Comparison of ENCODE assay signal across 20 cellular contexts in genomic region chr2:196995757-196996314, GRCh38.
"Had no signal": no experiment of that assay in that cellular context is flagged by ENCODE, and none has a peak within 500 bp of the region (broad histone marks: within the 10 kb centered on the region; RNA-seq: fewer than 3 reads in every experiment).

No MANE protein-coding gene starts in this region.

- FAIRE-seq: RCC 7860 had no signal

- H3K4me3 Mint-ChIP-seq: activated CD8-positive, alpha-beta memory T cell treated with anti-CD3 and anti-CD28 coated beads, Interleukin-2, amount 10 ng/mL, durations not matched to agents 7 days and 5 days; activated naive CD8-positive, alpha-beta T cell treated with anti-CD3 and anti-CD28 coated beads, Interleukin-2, amount 10 ng/mL, durations not matched to agents 7 days and 5 days; T-cell had no signal

- H3K27me3 ChIP-seq: adrenal gland had no signal

- H3K27ac ChIP-seq: adrenal gland, VCaP had no signal

- H3K27ac Mint-ChIP-seq: T-cell had no signal

- H3K4me1 ChIP-seq: adrenal gland had no signal

- H3K27me3 Mint-ChIP-seq: activated CD8-positive, alpha-beta memory T cell treated with anti-CD3 and anti-CD28 coated beads, Interleukin-2, amount 10 ng/mL, durations not matched to agents 7 days and 5 days; activated naive CD8-positive, alpha-beta T cell treated with anti-CD3 and anti-CD28 coated beads, Interleukin-2, amount 10 ng/mL, durations not matched to agents 7 days and 5 days; T-cell had no signal

- H3K9me3 Mint-ChIP-seq: activated naive CD8-positive, alpha-beta T cell treated with anti-CD3 and anti-CD28 coated beads, Interleukin-2, amount 10 ng/mL, durations not matched to agents 7 days and 5 days; T-cell had no signal

- DNase-seq: activated CD4-positive, CD25-positive, alpha-beta regulatory T cell; activated CD8-positive, alpha-beta memory T cell treated with anti-CD3 and anti-CD28 coated beads, Interleukin-2, amount 10 ng/mL, durations not matched to agents 7 days and 5 days; activated effector memory CD4-positive, alpha-beta T cell treated with Interleukin-2 at 50 U/mL for 16 hours; activated naive CD4-positive, alpha-beta T cell; activated naive CD8-positive, alpha-beta T cell treated with anti-CD3 and anti-CD28 coated beads, Interleukin-2, amount 10 ng/mL, durations not matched to agents 7 days and 5 days; adrenal gland; anterior cingulate cortex; cerebellar nuclear complex; KG1; NCI-H1048; NCI-H146; NCI-H187 treated with DMSO at 0.1 percent for 48 hours; NCI-H2081 treated with DMSO at 0.1 percent for 48 hours; NCI-H446; NCI-H524; PC-3; SHP77 treated with DMSO at 0.1 percent for 48 hours; T-cell had no signal

- ATAC-seq: activated CD8-positive, alpha-beta memory T cell treated with anti-CD3 and anti-CD28 coated beads, Interleukin-2, amount 10 ng/mL, durations not matched to agents 7 days and 5 days; PC-3; T-cell had no signal

- H3K4me3 ChIP-seq: adrenal gland had no signal
